24 cellular contexts compared by ENCODE assay signal in the genomic region with DNA sequence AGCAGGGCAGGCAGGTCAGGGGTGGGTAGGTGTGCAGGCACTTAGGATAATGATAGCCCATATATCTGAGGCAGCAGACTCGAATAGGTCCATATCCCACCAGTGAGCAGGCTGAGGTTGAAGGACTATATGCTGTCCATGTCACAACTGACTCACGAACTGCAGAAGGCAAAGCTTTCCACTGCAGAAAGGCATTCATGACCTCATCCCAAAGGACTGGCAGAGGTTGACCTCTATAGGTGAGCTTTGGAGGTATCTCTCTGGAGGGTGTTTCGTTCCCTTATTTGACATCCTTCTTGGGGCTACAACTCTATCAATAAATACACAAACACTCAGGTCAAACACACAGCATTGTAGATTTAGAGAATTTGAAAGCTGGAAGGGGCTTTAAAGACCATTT. TPM values are rescaled to one million over a fixed set of nuclear protein-coding genes. Genes with fewer than 3 reads are reported as not detected.
A peak's percentile ranks its signal among the peaks of the same experiment; 100 is the strongest.
DNase-seq lines count a peak whose midpoint lies in the region; ATAC-seq, FAIRE-seq and TF ChIP-seq lines count a peak whose summit lies in the region.
"Had no signal": no experiment of that assay in that cellular context is flagged by ENCODE, and none has a peak within 500 bp of the region (broad histone marks: within the 10 kb centered on the region; RNA-seq: fewer than 3 reads in every experiment).

No MANE protein-coding gene starts in this region.

- no peak overlapping the region for H3K4me2 ChIP-seq in H1 (ENCODE audit: insufficient read depth in 1 of 2, low read depth in 2 of 2, low read length in 2 of 2)

- H3K56ac ChIP-seq in H1 (replicated peaks; ENCODE audit: insufficient read length, low read depth, low read length): no peak overlapping the region

- H3K23me2 ChIP-seq in H1 (ENCODE audit: low read depth, low read length): no peaks in the 10 kb centered on the region

- no peaks in the 10 kb centered on the region for H3K4me1 ChIP-seq in H1 (replicated peaks in 1 of 4; ENCODE audit: control insufficient read depth in 3 of 4, insufficient read depth in 4 of 4, low read length in 3 of 4)

- peak in 1 of 3 experiments; percentile 30; a peak in 1 of 4 replicates for TF ChIP-seq CTCF in H1 (IDR thresholded peaks at IDR 0.05; ENCODE audit: control extremely low read depth in 1 of 3, insufficient read depth in 1 of 3, low read depth in 1 of 3, low read length in 3 of 3)

- no peak overlapping the region for H2AFZ ChIP-seq in H1 (ENCODE audit: low read length)

- H3K79me1 ChIP-seq in H1 (ENCODE audit: low read depth, low read length): no peaks in the 10 kb centered on the region

- H3K4me3 ChIP-seq in H1 (ENCODE audit: extremely low read depth in 1 of 4, insufficient read depth in 2 of 4, low read depth in 3 of 4, low read length in 4 of 4): no peak overlapping the region
- H3K4me3 ChIP-seq: cardiac muscle cell had no signal

- no peaks in the 10 kb centered on the region for H3K36me3 Mint-ChIP-seq in stimulated activated effector memory CD8-positive, alpha-beta T cell treated with anti-CD3 and anti-CD28 coated beads, Interleukin-12 subunit alpha, Interleukin-12 subunit beta, amount 100 ng/mL, for 72 hours
- H3K36me3 Mint-ChIP-seq: CD4-positive, alpha-beta memory T cell; naive thymus-derived CD8-positive, alpha-beta T cell had no signal

- H2AK5ac ChIP-seq in H1 (ENCODE audit: low read depth, low read length): no peak overlapping the region

- H3K23ac ChIP-seq in H1 (ENCODE audit: insufficient read length): no peak overlapping the region

- H3K18ac ChIP-seq in H1 (ENCODE audit: extremely low read depth, low read length): no peak overlapping the region

- WGBS in H1 (ENCODE audit: extremely low coverage in 1 of 2, insufficient coverage in 1 of 2, insufficient read length in 1 of 2, insufficient replicate concordance in 2 of 2, low coverage in 1 of 2, low lambda C conversion rate in 2 of 2, missing lambda C conversion rate in 1 of 2), 2 experiments: 84% methylated on average over 3 of the region's 3 CpGs; no CpG with 5 or more reads in 1 of the 2 experiments

- H4K5ac ChIP-seq in H1 (ENCODE audit: insufficient read length, low read depth, low read length): no peak overlapping the region

- no peak overlapping the region for H2BK12ac ChIP-seq in H1 (ENCODE audit: low read depth, low read length)

- FAIRE-seq in H1 (lab: Jason Lieb, UNC): no peak

- H2BK5ac ChIP-seq in H1 (ENCODE audit: low read depth, low read length): no peak overlapping the region

- no peak overlapping the region for H2BK15ac ChIP-seq in H1 (ENCODE audit: low read length)

- POLR2A ChIA-PET in H1 (lab: Charles Lee; ENCODE audit: partially characterized antibody): interaction anchor here (1.1 kb wide), 1 partner anchor 106 kb away, joined by 3 read pairs; no protein-coding TSS in a partner anchor

- no peak for TF ChIP-seq POLR2A in H1 (IDR thresholded peaks at IDR 0.05; ENCODE audit: control extremely low read depth in 1 of 2, low read depth in 2 of 2, low read length in 2 of 2)

- H4K91ac ChIP-seq in H1 (replicated peaks; ENCODE audit: insufficient read length, low read length): no peak overlapping the region

- H3K9ac ChIP-seq in H1 (replicated peaks in 1 of 4; ENCODE audit: extremely low read depth in 1 of 4, low read depth in 3 of 4, low read length in 3 of 4): no peak overlapping the region

- H3K4me1 Mint-ChIP-seq in stimulated activated effector memory CD8-positive, alpha-beta T cell treated with anti-CD3 and anti-CD28 coated beads, Interleukin-12 subunit alpha, Interleukin-12 subunit beta, amount 100 ng/mL, for 72 hours: no peaks in the 10 kb centered on the region
- H3K4me1 Mint-ChIP-seq: CD4-positive, alpha-beta memory T cell; T-helper 17 cell had no signal

- no peak overlapping the region for H3K14ac ChIP-seq in H1 (ENCODE audit: insufficient read length)

- H3K4me3 Mint-ChIP-seq in stimulated activated effector memory CD8-positive, alpha-beta T cell treated with anti-CD3 and anti-CD28 coated beads, Interleukin-12 subunit alpha, Interleukin-12 subunit beta, amount 100 ng/mL, for 72 hours: no peak overlapping the region
- H3K4me3 Mint-ChIP-seq: CD4-positive, alpha-beta memory T cell; naive thymus-derived CD8-positive, alpha-beta T cell; T-helper 17 cell had no signal

- H4K20me1 ChIP-seq in H1 (replicated peaks in 1 of 2; ENCODE audit: control insufficient read depth in 1 of 2, insufficient read depth in 2 of 2, low read length in 2 of 2): no peaks in the 10 kb centered on the region

- TF ChIP-seq EP300 in Ishikawa (IDR thresholded peaks at IDR 0.05; ENCODE audit: borderline replicate concordance) (no peak), H1 (IDR thresholded peaks at IDR 0.05; ENCODE audit: borderline replicate concordance in 1 of 2, low read depth in 2 of 2, low read length in 2 of 2) (no peak)

- ATAC-seq in stimulated activated effector memory CD8-positive, alpha-beta T cell treated with anti-CD3 and anti-CD28 coated beads, Interleukin-12 subunit alpha, Interleukin-12 subunit beta, amount 100 ng/mL, for 72 hours: peak; percentile 31
- ATAC-seq in GM21619 (IDR thresholded peaks at IDR 0.05; ENCODE audit: unreplicated experiment): no peak
- no peak for ATAC-seq in left lobe of liver
- ATAC-seq: naive thymus-derived CD8-positive, alpha-beta T cell; T-helper 17 cell had no signal

- no peak overlapping the region for H2BK120ac ChIP-seq in H1 (replicated peaks; ENCODE audit: low read depth, low read length)

- H3K9me3 ChIP-seq in H1 (ENCODE audit: insufficient read depth in 2 of 2, low read depth in 1 of 2, low read length in 1 of 2): no peaks in the 10 kb centered on the region; a peak in 1 of 4 replicates

- no peaks in the 10 kb centered on the region for H3K27me3 ChIP-seq in H1 (replicated peaks in 1 of 4; ENCODE audit: control insufficient read depth in 3 of 4, extremely low read depth in 1 of 4, insufficient read depth in 3 of 4, low read length in 3 of 4)
- H3K27me3 ChIP-seq: cardiac muscle cell had no signal

- H4K8ac ChIP-seq in H1 (ENCODE audit: extremely low read depth, insufficient read depth, low read length): no peak overlapping the region

- H3K9me3 Mint-ChIP-seq in stimulated activated effector memory CD8-positive, alpha-beta T cell treated with anti-CD3 and anti-CD28 coated beads, Interleukin-12 subunit alpha, Interleukin-12 subunit beta, amount 100 ng/mL, for 72 hours: peaks cover 4% of the 10 kb centered on the region

- H3K27ac ChIP-seq in H1 (ENCODE audit: low read depth, low read length): no peak overlapping the region
- H3K27ac ChIP-seq: cardiac muscle cell, VCaP had no signal

- no peak overlapping the region for H2BK20ac ChIP-seq in H1 (ENCODE audit: low read length)

- no peaks in the 10 kb centered on the region for H3K79me2 ChIP-seq in H1 (ENCODE audit: control insufficient read depth in 1 of 2, insufficient read depth in 2 of 2, low read length in 2 of 2)

- H3K27ac Mint-ChIP-seq in stimulated activated effector memory CD8-positive, alpha-beta T cell treated with anti-CD3 and anti-CD28 coated beads, Interleukin-12 subunit alpha, Interleukin-12 subunit beta, amount 100 ng/mL, for 72 hours: no peak overlapping the region
- H3K27ac Mint-ChIP-seq: CD4-positive, alpha-beta memory T cell; naive thymus-derived CD8-positive, alpha-beta T cell; T-helper 17 cell had no signal

- H3K36me3 ChIP-seq in H1 (ENCODE audit: control insufficient read depth in 2 of 4, insufficient read depth in 4 of 4, low read length in 3 of 4): no peaks in the 10 kb centered on the region
- H3K36me3 ChIP-seq: cardiac muscle cell had no signal

- no peak overlapping the region for H3K4ac ChIP-seq in H1 (replicated peaks; ENCODE audit: insufficient read length, low read depth, low read length)

- DNase-seq in DMS53 treated with DMSO at 0.1 percent for 48 hours (lab: John Stamatoyannopoulos, UW; ENCODE audit: unreplicated experiment): peak; percentile 26
- DNase-seq in H1 (ENCODE audit: low read depth in 1 of 2, low spot score in 2 of 2): no peak
- DNase-seq in stimulated activated effector memory CD8-positive, alpha-beta T cell treated with anti-CD3 and anti-CD28 coated beads, Interleukin-12 subunit alpha, Interleukin-12 subunit beta, amount 100 ng/mL, for 72 hours (ENCODE audit: low spot score in 2 of 2): no peak
- no peak for DNase-seq in activated CD8-positive, alpha-beta memory T cell treated with anti-CD3 and anti-CD28 coated beads for 24 hours
- DNase-seq in left lobe of liver (ENCODE audit: low spot score): no peak
- DNase-seq: activated CD4-positive, alpha-beta T cell treated with anti-CD3 and anti-CD28 coated beads, Interleukin-2, amount 50 U/mL, for 1 hour; activated CD8-positive, alpha-beta memory T cell treated with anti-CD3 and anti-CD28 coated beads, Interleukin-2, amount 50 U/mL, for 48 hours; activated effector memory CD4-positive, alpha-beta T cell treated with Interleukin-2 at 50 U/mL for 16 hours; CD4-positive, alpha-beta memory T cell; DMS79; erythroblast; foreskin melanocyte; hypothalamus; mesenchymal stem cell; naive thymus-derived CD8-positive, alpha-beta T cell; NCI-H1417 treated with DMSO at 0.1 percent for 48 hours; NCI-H2171 treated with DMSO at 0.1 percent for 48 hours; NCI-H526; SIG-M5; T-helper 17 cell had no signal

- CTCF ChIA-PET in H1 (lab: Charles Lee; ENCODE audit: partially characterized antibody): interaction anchor here (0.6 to 4.4 kb wide), 14 partner anchors 9 to 267 kb away, joined by 3 to 29 read pairs (median 4); no protein-coding TSS in a partner anchor

- peak; percentile 10; the same call in 1 of the 2 replicates for TF ChIP-seq RAD21 in Ishikawa (IDR thresholded peaks at IDR 0.05; ENCODE audit: low read depth)
- TF ChIP-seq RAD21 in H1 (IDR thresholded peaks at IDR 0.05 in 1 of 2, conservative IDR thresholded peaks at IDR 0.05 in 1 of 2; ENCODE audit: low read depth in 2 of 2, low read length in 2 of 2): peak; percentile 37 to 65

TF ChIP-seq in Ishikawa, 13 proteins besides CTCF, POLR2A, EP300 and RAD21 (continues in another document):
- no peak for TF ChIP-seq MAX (IDR thresholded peaks at IDR 0.05)

TF ChIP-seq in H1, 55 proteins besides CTCF, POLR2A, EP300 and RAD21 (continues in another document):
- TF ChIP-seq ATF3 (IDR thresholded peaks at IDR 0.05; ENCODE audit: insufficient read depth, low read depth, low read length) (no peak), HDAC2 (IDR thresholded peaks at IDR 0.05; ENCODE audit: borderline replicate concordance in 1 of 2, low read depth in 2 of 2, low read length in 2 of 2) (no peak)

RNA-seq across cellular contexts. Expression of gene MARK1, which starts 42.8 kb away (rescaled TPM):
- total RNA-seq in H1 (2021; fragmentation: NEBNext Ultra II Directional; extraction: Animal tissue kit (Norgen Biotek cat#: 25700)): 20.5 and 21.2 TPM in 2 replicates
- 5.5 and 8.9 TPM in 2 replicates for polyA plus RNA-seq in H1 (2011; rRNA removed)
- polyA plus RNA-seq in H1 (2011; cell fraction: cytosol; rRNA removed): 8.5 TPM
- polyA plus RNA-seq in H1 (2011; cell fraction: nucleus; rRNA removed): 13.6 TPM
- polyA plus RNA-seq in H1 (2012, experiment 1 of 2): 9.8 to 16.8 TPM (median 11.8 TPM) in 4 replicates
- polyA plus RNA-seq in H1 (2012, experiment 2 of 2): 1.7 TPM
- 8.9 TPM for polyA plus RNA-seq in H1 (2013, experiment 1 of 2)
- 10.0 TPM for polyA plus RNA-seq in H1 (2013, experiment 2 of 2)
- polyA minus RNA-seq in H1 (2011; rRNA and poly(A)+ RNA removed): 6.2 and 7.3 TPM in 2 replicates
- polyA minus RNA-seq in H1 (2011; cell fraction: cytosol; rRNA and poly(A)+ RNA removed): 7.6 TPM
- polyA minus RNA-seq in H1 (2011; cell fraction: nucleus; rRNA and poly(A)+ RNA removed): 25.5 TPM
- 0.38 TPM for total RNA-seq in left lobe of liver
- total RNA-seq: naive thymus-derived CD8-positive, alpha-beta T cell had no signal
- polyA plus RNA-seq: CD4-positive, alpha-beta memory T cell; naive thymus-derived CD8-positive, alpha-beta T cell had no signal

Comparison
In these comparisons a context has a peak if more than half of its experiments do, and no peak if none do; other contexts are left out.
1. RNA of gene MARK1, which starts 42.8 kb away (total RNA-seq): 20.5 to 21.2 TPM in H1; 0.38 TPM in left lobe of liver (single experiment); every median in the first group is over 10 times any median in the second.